21 cellular contexts compared by ENCODE assay signal in the genomic region with DNA sequence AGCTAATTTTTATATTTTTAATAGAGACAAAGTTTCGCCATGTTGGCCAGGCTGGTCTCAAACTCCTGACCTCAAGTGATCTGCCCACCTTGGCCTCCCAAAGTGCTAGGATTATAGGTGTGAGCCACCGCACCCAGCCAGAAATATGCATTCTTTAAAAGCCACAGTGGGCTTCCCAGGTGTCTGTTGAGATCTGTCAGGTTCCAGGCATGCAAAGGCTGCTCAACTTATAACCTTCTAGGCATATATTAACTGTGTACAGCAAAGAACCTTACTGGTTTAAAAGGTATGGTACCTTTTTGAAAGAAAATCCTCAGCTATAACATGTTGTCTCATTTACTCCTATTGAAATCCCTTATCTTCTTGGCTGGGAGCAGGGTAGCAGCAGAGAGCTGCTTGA. TPM values are rescaled to one million over a fixed set of nuclear protein-coding genes. Genes with fewer than 3 reads are reported as not detected.
A peak's percentile ranks its signal among the peaks of the same experiment; 100 is the strongest.
DNase-seq lines count a peak whose midpoint lies in the region; ATAC-seq, FAIRE-seq and TF ChIP-seq lines count a peak whose summit lies in the region.
"Had no signal": no experiment of that assay in that cellular context is flagged by ENCODE, and none has a peak within 500 bp of the region (broad histone marks: within the 10 kb centered on the region; RNA-seq: fewer than 3 reads in every experiment).

No MANE protein-coding gene starts in this region.

- H4K8ac ChIP-seq in trophoblast cell (ENCODE audit: low read depth, low read length): no peak overlapping the region

- H3K4me3 ChIP-seq in left ventricle myocardium inferior (no peak overlapping the region), GM12878 (no peak overlapping the region), trophoblast cell (ENCODE audit: low read depth, low read length) (no peak overlapping the region), suprapubic skin (no peak overlapping the region)
- H3K4me3 ChIP-seq: GM23248, MG63 had no signal

- H2AFZ ChIP-seq in GM12878 (ENCODE audit: control insufficient read depth, low read depth, low read length): no peak overlapping the region
- no peak overlapping the region for H2AFZ ChIP-seq in trophoblast cell (ENCODE audit: insufficient read depth, low read length, poor library complexity)
- H2AFZ ChIP-seq: GM23248 had no signal

- peak; percentile 40 for ATAC-seq in left ventricle myocardium superior
- ATAC-seq in GM12878: no peak

- H3K79me2 ChIP-seq in GM12878 (ENCODE audit: control insufficient read depth, insufficient read depth, low read length): no peaks in the 10 kb centered on the region; the same call in 1 of the 2 replicates
- H3K79me2 ChIP-seq in trophoblast cell (ENCODE audit: control insufficient read depth, insufficient read depth, low read length, poor library complexity): peaks cover 3% of the 10 kb centered on the region

- H3K4me1 ChIP-seq in left ventricle myocardium inferior (peaks cover 44% of the 10 kb centered on the region), GM12878 (ENCODE audit: control insufficient read depth, insufficient read depth, low read length) (peaks cover 16% of the 10 kb centered on the region), trophoblast cell (ENCODE audit: control insufficient read depth in 1 of 2, insufficient read depth in 2 of 2, low read length in 2 of 2) (peaks cover 0 to 9% of the 10 kb centered on the region in 2 experiments), suprapubic skin (peaks cover 4% of the 10 kb centered on the region)

- no peak overlapping the region for H3K4ac ChIP-seq in trophoblast cell (ENCODE audit: low read depth, low read length)

- H3K23ac ChIP-seq in trophoblast cell (ENCODE audit: low read length): no peak overlapping the region

- H3K9me3 ChIP-seq in left ventricle myocardium inferior (replicated peaks) (no peaks in the 10 kb centered on the region), GM12878 (replicated peaks; ENCODE audit: control insufficient read depth, insufficient read depth, low read length) (no peaks in the 10 kb centered on the region), trophoblast cell (ENCODE audit: insufficient read depth, low read depth, low read length) (no peaks in the 10 kb centered on the region), suprapubic skin (no peaks in the 10 kb centered on the region)
- H3K9me3 ChIP-seq: MG63 had no signal

- intact Hi-C loops in left ventricle myocardium superior (cut with micrococcal nuclease): no loop called here
- intact Hi-C loops in left ventricle myocardium inferior (cut with micrococcal nuclease): no loop called here
- intact Hi-C loops in GM12878 (cut with micrococcal nuclease; ENCODE audit: unreplicated experiment): no loop called here

- H3K27ac ChIP-seq in left ventricle myocardium inferior (replicated peaks) (no peak overlapping the region), GM12878 (ENCODE audit: control insufficient read depth, insufficient read depth) (no peak overlapping the region), trophoblast cell (ENCODE audit: low read depth, low read length) (peak overlapping the region; percentile 46), suprapubic skin (no peak overlapping the region)
- H3K27ac ChIP-seq: GM23248, RWPE1 had no signal

- WGBS in GM12878 (ENCODE audit: insufficient coverage, insufficient replicate concordance, low lambda C conversion rate, missing lambda C conversion rate): 40% methylated on average over 2 of the region's 2 CpGs
- WGBS in trophoblast cell (ENCODE audit: extremely low coverage, insufficient coverage, insufficient read length): no CpG with 5 or more reads among the region's 2 CpGs
- 90% methylated on average over 2 of the region's 2 CpGs for WGBS in suprapubic skin

- DNase-seq in left ventricle myocardium superior (no peak), left ventricle myocardium inferior (no peak), GM12878 (ENCODE audit: low read depth, low spot score) (no peak), trophoblast cell (peak; percentile 55 to 70), NCI-H446 treated with DMSO at 0.1 percent for 48 hours (lab: John Stamatoyannopoulos, UW) (no peak), globus pallidus (ENCODE audit: low spot score) (no peak), suprapubic skin (ENCODE audit: low spot score in 2 of 2) (no peak)
- DNase-seq: 8988T, ACHN, DMS153, DND-41, GM23248, H7, KBM-7, MG63, NCI-H2029, NCI-H510A, NCI-H69, SHP77 treated with DMSO at 0.1 percent for 48 hours had no signal

- H4K91ac ChIP-seq in trophoblast cell (ENCODE audit: low read depth, low read length): no peak overlapping the region

- H3K14ac ChIP-seq in trophoblast cell (ENCODE audit: low read length): no peak overlapping the region

- H3K18ac ChIP-seq in trophoblast cell (ENCODE audit: low read length): no peak overlapping the region

- no peak overlapping the region for H3K9ac ChIP-seq in GM12878 (ENCODE audit: control insufficient read depth, insufficient read depth, low read length)
- no peak overlapping the region for H3K9ac ChIP-seq in trophoblast cell (ENCODE audit: low read length)
- H3K9ac ChIP-seq: GM23248 had no signal

- BruUV-seq in GM12878 (replicated peaks; lab: Mats Ljungman, UMichigan): no TSS peak

- SMC1A ChIA-PET in GM12878 (lab: Charles Lee; ENCODE audit: uncharacterized antibody, unreplicated experiment): interaction anchor here (0.9 to 4.0 kb wide), 4 partner anchors 8 to 28 kb away, joined by 3 to 23 read pairs (median 3); no protein-coding TSS in a partner anchor

- no peak overlapping the region for H2BK12ac ChIP-seq in trophoblast cell (ENCODE audit: low read length)

- TF ChIP-seq RAD21 in GM12878 (IDR thresholded peaks at IDR 0.05; ENCODE audit: insufficient read depth, low read depth, low read length): no peak

- peak; percentile 49 for FAIRE-seq in GM12878 (lab: Jason Lieb, UNC)
- FAIRE-seq: GM18507 had no signal

- TF ChIP-seq POLR2A in GM12878 (IDR thresholded peaks at IDR 0.05; ENCODE audit: low read depth, low read length): no peak
- TF ChIP-seq POLR2A in suprapubic skin (IDR thresholded peaks at IDR 0.05): no peak

- TF ChIP-seq EP300 in GM12878 (IDR thresholded peaks at IDR 0.05; ENCODE audit: borderline replicate concordance in 1 of 2, control insufficient read depth in 1 of 2, low read depth in 2 of 2, low read length in 2 of 2) (no peak), suprapubic skin (IDR thresholded peaks at IDR 0.05) (no peak)

- H3K27me3 ChIP-seq in left ventricle myocardium inferior (ENCODE audit: low read depth) (no peaks in the 10 kb centered on the region), GM12878 (replicated peaks in 1 of 2; ENCODE audit: control insufficient read depth in 2 of 2, insufficient read depth in 2 of 2, low read length in 1 of 2) (no peaks in the 10 kb centered on the region; a peak in 1 of 4 replicates), trophoblast cell (ENCODE audit: insufficient read depth, low read length) (no peaks in the 10 kb centered on the region), suprapubic skin (no peaks in the 10 kb centered on the region)
- H3K27me3 ChIP-seq: MG63 had no signal

- no peak overlapping the region for H2AK5ac ChIP-seq in trophoblast cell (ENCODE audit: low read length)

- RAD21 ChIA-PET in GM12878 (lab: Charles Lee; ENCODE audit: unreplicated experiment): interaction anchor here (3.1 kb wide), 1 partner anchor 9 kb away, joined by 11 read pairs; no protein-coding TSS in a partner anchor

- H3K4me2 ChIP-seq in GM12878 (ENCODE audit: control insufficient read depth, insufficient read depth) (no peak overlapping the region), trophoblast cell (ENCODE audit: low read length) (no peak overlapping the region)

- TF ChIP-seq CTCF in left ventricle myocardium inferior (IDR thresholded peaks at IDR 0.05; ENCODE audit: borderline replicate concordance) (no peak), GM12878 (IDR thresholded peaks at IDR 0.05 in 2 of 3, conservative IDR thresholded peaks at IDR 0.05 in 1 of 3; ENCODE audit: control insufficient read depth in 2 of 3, extremely low read depth in 1 of 3, insufficient read depth in 1 of 3, low read depth in 3 of 3, low read length in 3 of 3) (no peak), suprapubic skin (IDR thresholded peaks at IDR 0.05) (no peak)

- in situ Hi-C loops in GM12878 (cut with MboI): no loop called here

- no peak overlapping the region for H2BK120ac ChIP-seq in trophoblast cell (ENCODE audit: insufficient read depth, low read length, poor library complexity)

- CTCF ChIA-PET in GM12878 (lab: Yijun Ruan, JAX): interaction anchor here (0.9 to 1.0 kb wide), 3 partner anchors 8 to 268 kb away, joined by 3 read pairs; no protein-coding TSS in a partner anchor

- no peaks in the 10 kb centered on the region for H4K20me1 ChIP-seq in GM12878 (ENCODE audit: control insufficient read depth, insufficient read depth)

- H3K79me1 ChIP-seq in trophoblast cell (ENCODE audit: low read length): peaks cover 2% of the 10 kb centered on the region

- no peak overlapping the region for H2BK5ac ChIP-seq in trophoblast cell (ENCODE audit: low read depth, low read length, poor library complexity)

- POLR2A ChIA-PET in GM12878 (lab: Charles Lee): interaction anchor here (1.4 kb wide), 1 partner anchor 9 kb away, joined by 3 read pairs; no protein-coding TSS in a partner anchor

- no peaks in the 10 kb centered on the region for H3K36me3 ChIP-seq in left ventricle myocardium inferior
- no peaks in the 10 kb centered on the region for H3K36me3 ChIP-seq in GM12878 (ENCODE audit: control insufficient read depth in 2 of 2, insufficient read depth in 2 of 2, low read length in 1 of 2)
- H3K36me3 ChIP-seq in trophoblast cell (ENCODE audit: control insufficient read depth in 1 of 2, insufficient read depth in 2 of 2, low read length in 2 of 2): no peaks in the 10 kb centered on the region
- no peaks in the 10 kb centered on the region for H3K36me3 ChIP-seq in suprapubic skin
- H3K36me3 ChIP-seq: MG63 had no signal

- no peak overlapping the region for H4K12ac ChIP-seq in trophoblast cell (ENCODE audit: low read depth, low read length)

RNA-seq across cellular contexts. Expression of a gene that starts 42.5 kb away (rescaled TPM):
- total RNA-seq in left ventricle myocardium superior (9.5 TPM), left ventricle myocardium inferior (6.3 TPM), GM12878 (2014; rRNA removed) (0.51 and 0.54 TPM in 2 replicates), GM12878 (2014; rRNA removed; fragmentation: Illumina TruSeq; extraction: Trizol) (0.51 and 0.63 TPM in 2 replicates), GM12878 (2021) (0.80 and 0.88 TPM in 2 replicates), suprapubic skin (1 to 10 TPM; 3.6 to 6.2 (median 5.1) TPM)
- total RNA-seq in GM12878 (2013; cell fraction: nucleolus; rRNA removed): 8.0 and 9.6 TPM in 2 replicates
- 1.4 TPM for polyA plus RNA-seq in GM12878 (2011; ENCODE audit: low read depth)
- polyA plus RNA-seq in GM12878 (2011; rRNA removed) (12.9 and 13.0 TPM in 2 replicates), GM12878 (2014; fragmentation: Illumina TruSeq; extraction: Trizol) (0.75 and 0.82 TPM in 2 replicates), GM12878 (2014; fragmentation: Nextera tagmentation; extraction: Ambion mirVana) (under 1 TPM; 0.06 to 0.13 TPM), GM12878 (2014; rRNA removed) (0.32 and 0.39 TPM in 2 replicates), GM12878 (2016; fragmentation: Nextera tagmentation; extraction: Ambion mirVana) (under 1 TPM; 0.67 to 0.78 TPM)
- polyA plus RNA-seq in GM12878 (2011; cell fraction: cytosol; rRNA removed): 5.9 TPM in 2 replicates
- polyA plus RNA-seq in GM12878 (2011; cell fraction: nucleus; rRNA removed): 8.1 and 9.8 TPM in 2 replicates
- 2.4 and 3.5 TPM in 2 replicates for polyA plus RNA-seq in GM12878 (2012)
- 9.3 and 12.7 TPM in 2 replicates for polyA minus RNA-seq in GM12878 (2011; rRNA and poly(A)+ RNA removed)
- 3.9 and 4.8 TPM in 2 replicates for polyA minus RNA-seq in GM12878 (2011; cell fraction: cytosol; rRNA and poly(A)+ RNA removed)
- polyA minus RNA-seq in GM12878 (2011; cell fraction: nucleus; rRNA and poly(A)+ RNA removed): 3.1 and 4.9 TPM in 2 replicates
- 15.6 and 15.7 TPM in 2 replicates for polyA plus RNA-seq in trophoblast cell (2013)

Comparison
In these comparisons a context has a peak if more than half of its experiments do, and no peak if none do; other contexts are left out.
1. DNase-seq: peak in trophoblast cell (2 of 2); none in left ventricle myocardium superior (single experiment), left ventricle myocardium inferior (single experiment), GM12878 (single experiment), NCI-H446 treated with DMSO at 0.1 percent for 48 hours (single experiment), globus pallidus (single experiment) and suprapubic skin (0 of 2).